ENCODE assay signal across 8 cellular contexts in the genomic region with DNA sequence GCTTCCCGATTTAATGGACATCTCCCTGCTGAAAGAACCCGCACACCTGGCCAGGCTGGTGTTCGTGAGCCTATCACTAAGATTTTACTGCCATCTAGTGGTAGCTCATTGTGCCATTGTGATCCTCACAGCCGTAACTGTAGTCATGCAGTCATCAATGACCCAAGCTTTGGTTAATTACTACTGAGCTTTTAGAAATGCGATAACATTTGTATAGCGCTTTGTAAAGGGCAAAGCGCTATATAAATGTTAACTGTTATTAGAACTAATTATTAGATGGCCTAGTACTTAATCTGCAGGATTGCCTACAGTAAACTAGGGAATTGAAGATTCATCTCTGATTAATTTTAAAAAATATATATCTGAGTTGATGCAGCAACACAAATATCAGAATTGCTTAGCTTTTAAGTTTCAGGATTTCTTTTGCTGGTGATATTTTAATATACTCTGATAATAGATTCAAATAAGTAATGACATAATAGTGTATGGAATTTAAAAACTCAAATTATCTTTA.
DNase-seq lines count a peak whose midpoint lies in the region; ATAC-seq lines count a peak whose summit lies in the region.

No MANE protein-coding gene starts in this region.

- no peak overlapping the region for H2AK5ac ChIP-seq in mesendoderm (ENCODE audit: low read length)

- no peak overlapping the region for H4K5ac ChIP-seq in mesendoderm (ENCODE audit: low read length)

- H3K4ac ChIP-seq in mesendoderm (ENCODE audit: low read depth, low read length) = no peak overlapping the region

- H4K8ac ChIP-seq in mesendoderm (ENCODE audit: low read depth, low read length) = no peak overlapping the region

- ATAC-seq in GM19438 (IDR thresholded peaks at IDR 0.05; ENCODE audit: low read depth, unreplicated experiment) = peak; percentile 99
- peak; percentile 89 for ATAC-seq in HG03457 (IDR thresholded peaks at IDR 0.05; ENCODE audit: unreplicated experiment)

- H3K4me1 ChIP-seq in mesendoderm (ENCODE audit: control insufficient read depth, low read depth, low read length) = no peaks in the 10 kb centered on the region

- H2BK5ac ChIP-seq in mesendoderm (ENCODE audit: low read length) = no peak overlapping the region

- no CpG with 5 or more reads among the region's 7 CpGs for WGBS in mesendoderm (ENCODE audit: extremely low coverage, insufficient coverage, low lambda C conversion rate)

- H3K27ac ChIP-seq in mesendoderm (ENCODE audit: low read depth, low read length) = no peak overlapping the region

- H2BK15ac ChIP-seq in mesendoderm (replicated peaks; ENCODE audit: low read depth) = no peak overlapping the region

- H2BK120ac ChIP-seq in mesendoderm (ENCODE audit: low read depth, low read length) = no peak overlapping the region

- DNase-seq in CMK (ENCODE audit: low read depth) (peak; percentile 18), NCI-H460 (ENCODE audit: extremely low read depth, low read depth) (peak; percentile 49), mesendoderm (peak; percentile 82)
- DNase-seq in activated CD4-positive, alpha-beta T cell treated with anti-CD3 and anti-CD28 coated beads, Interleukin-2, amount 50 U/mL, for 24 hours (ENCODE audit: low read depth in 1 of 2, low spot score in 1 of 2) = peak; percentile 8 to 63
- DNase-seq in effector CD4-positive, alpha-beta T cell = peak; percentile 46
- peak; percentile 16 to 20 for DNase-seq in stimulated activated CD8-positive, alpha-beta memory T cell treated with anti-CD3 and anti-CD28 coated beads, Interleukin-7, amount 100 ng/mL, for 4 hours (ENCODE audit: low read depth in 2 of 2)

- no peak overlapping the region for H3K23ac ChIP-seq in mesendoderm (ENCODE audit: low read length)

- H3K4me3 ChIP-seq in mesendoderm (ENCODE audit: low read length) = no peak overlapping the region

- H3K27me3 ChIP-seq in mesendoderm (ENCODE audit: insufficient read depth, low read length, poor library complexity) = no peaks in the 10 kb centered on the region

- no peak overlapping the region for H3K4me2 ChIP-seq in mesendoderm (ENCODE audit: low read length)

- H3K9ac ChIP-seq in mesendoderm (ENCODE audit: low read length) = no peak overlapping the region

- no peak overlapping the region for H3K18ac ChIP-seq in mesendoderm (ENCODE audit: low read length)

- no peaks in the 10 kb centered on the region for H3K36me3 ChIP-seq in mesendoderm (ENCODE audit: control insufficient read depth, insufficient read depth, low read length)

- H3K56ac ChIP-seq in mesendoderm (ENCODE audit: low read length) = no peak overlapping the region

- no peaks in the 10 kb centered on the region for H3K79me1 ChIP-seq in mesendoderm (ENCODE audit: low read length)

- no peaks in the 10 kb centered on the region for H3K79me2 ChIP-seq in mesendoderm (ENCODE audit: control insufficient read depth, insufficient read depth, low read length)

Comparison
In these comparisons a context has a peak if more than half of its experiments do, and no peak if none do; other contexts are left out.
1. DNase-seq: peak in every context shown above with its lines; median percentile 82 in mesendoderm; 49 in NCI-H460; 46 in effector CD4-positive, alpha-beta T cell; 36 in activated CD4-positive, alpha-beta T cell treated with anti-CD3 and anti-CD28 coated beads, Interleukin-2, amount 50 U/mL, for 24 hours; 18 in CMK; 18 in stimulated activated CD8-positive, alpha-beta memory T cell treated with anti-CD3 and anti-CD28 coated beads, Interleukin-7, amount 100 ng/mL, for 4 hours.